ENCODE assay signal across 8 cellular contexts in genomic region chr6:32189742-32190053, GRCh38. TPM values are rescaled to one million over a fixed set of nuclear protein-coding genes. Genes with fewer than 3 reads are reported as not detected.
DNase-seq lines count a peak whose midpoint lies in the region; ATAC-seq and TF ChIP-seq lines count a peak whose summit lies in the region.

No MANE protein-coding gene starts in this region.

- no peaks in the 10 kb centered on the region for H3K27me3 ChIP-seq in psoas muscle (ENCODE audit: insufficient read depth in 3 of 3, low read length in 2 of 3)

- H3K4me1 ChIP-seq in psoas muscle = peaks cover 19% of the 10 kb centered on the region

- WGBS in psoas muscle, 3 donors = 0 to 13% (median 11%) methylated on average over 12 to 23 of the region's 23 CpGs

- H3K27ac Mint-ChIP-seq in glutamatergic neuron (ENCODE audit: unreplicated experiment) = peak overlapping the region; percentile 94

- ATAC-seq in psoas muscle (peak; percentile 1 to 8 (median 4)), GM19351 (IDR thresholded peaks at IDR 0.05; ENCODE audit: unreplicated experiment) (no peak), GM21528 (IDR thresholded peaks at IDR 0.05; ENCODE audit: low FRiP score, unreplicated experiment) (no peak)

- TF ChIP-seq CTCF in GM12864 (IDR thresholded peaks at IDR 0.05; ENCODE audit: low read depth, low read length, missing control alignments) = no peak
- TF ChIP-seq CTCF in WI38 (IDR thresholded peaks at IDR 0.05; ENCODE audit: low read depth, low read length) = no peak
- no peak for TF ChIP-seq CTCF in glutamatergic neuron (IDR thresholded peaks at IDR 0.05; ENCODE audit: partially characterized antibody, unreplicated experiment)
- no peak for TF ChIP-seq CTCF in psoas muscle (IDR thresholded peaks at IDR 0.05)

- peak overlapping the region; percentile 90 for H3K4me3 Mint-ChIP-seq in glutamatergic neuron (ENCODE audit: unreplicated experiment)

- H3K4me3 ChIP-seq in GM12864 (ENCODE audit: low read depth, low read length) = peak overlapping the region; percentile 97
- H3K4me3 ChIP-seq in WI38 (ENCODE audit: low read depth, low read length) = peak overlapping the region; percentile 81
- peak overlapping the region; percentile 77 for H3K4me3 ChIP-seq in psoas muscle

- no peaks in the 10 kb centered on the region for H3K36me3 Mint-ChIP-seq in glutamatergic neuron (ENCODE audit: unreplicated experiment)

- H3K27ac ChIP-seq in psoas muscle = peak overlapping the region; percentile 91

- no peak for DNase-seq in GM12864 (ENCODE audit: low read depth)
- no peak for DNase-seq in glutamatergic neuron
- peak in 1 of 2 donors; percentile 52 for DNase-seq in psoas muscle
- no peak for DNase-seq in NCI-H2081 treated with DMSO at 0.1 percent for 48 hours (lab: John Stamatoyannopoulos, UW)
- no peak for DNase-seq in GOT3 (lab: John Stamatoyannopoulos, UW)

- H3K36me3 ChIP-seq in psoas muscle (ENCODE audit: insufficient read depth in 1 of 2, low read depth in 1 of 2) = peaks cover 0 to 21% of the 10 kb centered on the region in 2 donors

- no peaks in the 10 kb centered on the region for H3K9me3 ChIP-seq in psoas muscle

- peaks cover 12% of the 10 kb centered on the region for H3K9me3 Mint-ChIP-seq in glutamatergic neuron (ENCODE audit: unreplicated experiment)

- intact Hi-C loops in psoas muscle (cut with DNase I) = loop anchor here in 1 of 2 donors (10.0 kb wide), 1 partner anchor 1005 kb away; the partner anchor contains the start of gene COL11A2

- peaks cover 9% of the 10 kb centered on the region for H3K27me3 Mint-ChIP-seq in glutamatergic neuron (ENCODE audit: unreplicated experiment)

- peaks cover 16% of the 10 kb centered on the region for H3K4me1 Mint-ChIP-seq in glutamatergic neuron (ENCODE audit: low read depth, unreplicated experiment)

RNA-seq across cellular contexts. Expression of gene PBX2, which starts 0.3 kb away (rescaled TPM):
- total RNA-seq in glutamatergic neuron (ENCODE audit: unreplicated experiment) (105 TPM), psoas muscle (10 to 100 TPM; 36.1 to 46.7 (median 37.5) TPM)
- polyA plus RNA-seq in psoas muscle = 10 to 100 TPM; 20.4 to 27.4 (median 22.1) TPM

RNA-seq across cellular contexts. Expression of gene GPSM3, which starts 2.7 kb away (rescaled TPM):
- 3.2 TPM for total RNA-seq in glutamatergic neuron (ENCODE audit: unreplicated experiment)
- 1 to 10 TPM; 1.7 to 5.1 (median 3.5) TPM for total RNA-seq in psoas muscle
- 1 to 10 TPM; 1.5 to 2.7 (median 2.6) TPM for polyA plus RNA-seq in psoas muscle

RNA-seq across cellular contexts. Expression of gene AGER, which starts 5.6 kb away (rescaled TPM):
- total RNA-seq in glutamatergic neuron (ENCODE audit: unreplicated experiment) (13.2 TPM), psoas muscle (1 to 10 TPM in 3 of 4 donors, under 1 TPM in 1; 0.85 to 2.0 (median 1.4) TPM)
- 1 to 10 TPM in 1 of 3 donors, under 1 TPM in 2; 0.79 to 1.7 (median 0.91) TPM for polyA plus RNA-seq in psoas muscle

RNA-seq across cellular contexts. Expression of gene RNF5, which starts 11.5 kb away (rescaled TPM):
- 103 TPM for total RNA-seq in glutamatergic neuron (ENCODE audit: unreplicated experiment)
- total RNA-seq in psoas muscle = 10 to 100 TPM; 52.0 to 91.1 (median 57.0) TPM
- polyA plus RNA-seq in psoas muscle = 100 to 1,000 TPM; 110 to 122 (median 113) TPM

RNA-seq across cellular contexts. Expression of gene AGPAT1, which starts 13.8 kb away (rescaled TPM):
- total RNA-seq in glutamatergic neuron (ENCODE audit: unreplicated experiment) (136 TPM), psoas muscle (10 to 100 TPM; 36.8 to 59.8 (median 47.7) TPM)
- 10 to 100 TPM; 35.0 to 77.8 (median 38.0) TPM for polyA plus RNA-seq in psoas muscle

Comparison
In these comparisons a context has a peak if more than half of its experiments do, and no peak if none do; other contexts are left out.
1. ATAC-seq: peak in psoas muscle (4 of 4); none in GM19351 (single experiment) and GM21528 (single experiment).
2. Peak in every context shown above with its lines, with median percentiles within 50 percentile points of each other: H3K4me3 ChIP-seq.